Comparison of ENCODE assay signal across 20 cellular contexts in genomic region chr10:73898730-73899400, GRCh38. TPM values are rescaled to one million over a fixed set of nuclear protein-coding genes. Genes with fewer than 3 reads are reported as not detected.
DNase-seq lines count a peak whose midpoint lies in the region; ATAC-seq, FAIRE-seq and TF ChIP-seq lines count a peak whose summit lies in the region.
"Had no signal": no experiment of that assay in that cellular context is flagged by ENCODE, and none has a peak within 500 bp of the region (broad histone marks: within the 10 kb centered on the region; RNA-seq: fewer than 3 reads in every experiment).

No MANE protein-coding gene starts in this region.

- no peaks in the 10 kb centered on the region for H4K20me1 ChIP-seq in BLaER1 treated with 17β-estradiol and CSF1 and Interleukin-3, amounts not matched to agents 10 nM and 100 nM
- no peaks in the 10 kb centered on the region for H4K20me1 ChIP-seq in fibroblast of lung (ENCODE audit: control insufficient read depth, extremely low read depth, insufficient read depth, low read length)

- peak overlapping the region; percentile 40 to 73 (median 58) for H3K4me2 ChIP-seq in BLaER1 treated with 17β-estradiol and CSF1 and Interleukin-3, amounts not matched to agents 10 nM and 100 nM
- peak overlapping the region; percentile 21 for H3K4me2 ChIP-seq in fibroblast of lung (ENCODE audit: extremely low read depth, insufficient read depth, low read length)

- H3K27ac ChIP-seq in BLaER1 treated with 17β-estradiol and CSF1 and Interleukin-3, amounts not matched to agents 10 nM and 100 nM = peak overlapping the region in 2 of 11 experiments; percentile 5 to 46; a peak in 2 of 22 replicates
- peak overlapping the region; percentile 89 for H3K27ac ChIP-seq in fibroblast of lung (ENCODE audit: insufficient read depth, low read length)
- peak overlapping the region in 2 of 4 donors; percentile 24 to 25 for H3K27ac ChIP-seq in pancreas
- H3K27ac ChIP-seq: HL-60 had no signal

- FAIRE-seq in pancreas (lab: Jason Lieb, UNC) = no peak
- FAIRE-seq: endometrium had no signal

- 41 to 46% methylated on average over 2 of the region's 2 CpGs for WGBS in pancreas, 2 donors

- no peak overlapping the region for H3K9ac ChIP-seq in BLaER1 treated with 17β-estradiol and CSF1 and Interleukin-3, amounts not matched to agents 10 nM and 100 nM
- no peak overlapping the region for H3K9ac ChIP-seq in fibroblast of lung (ENCODE audit: insufficient read depth, low read length)

- H3K36me3 ChIP-seq in BLaER1 treated with 17β-estradiol and CSF1 and Interleukin-3, amounts not matched to agents 10 nM and 100 nM = no peaks in the 10 kb centered on the region
- H3K36me3 ChIP-seq in fibroblast of lung (ENCODE audit: control insufficient read depth, insufficient read depth, low read length) (no peaks in the 10 kb centered on the region), pancreas (no peaks in the 10 kb centered on the region)

- H3K27me3 ChIP-seq in BLaER1 treated with 17β-estradiol and CSF1 and Interleukin-3, amounts not matched to agents 10 nM and 100 nM = no peaks in the 10 kb centered on the region
- H3K27me3 ChIP-seq in fibroblast of lung (ENCODE audit: control insufficient read depth, insufficient read depth, low read length) = no peaks in the 10 kb centered on the region
- H3K27me3 ChIP-seq in pancreas = no peaks in the 10 kb centered on the region

- H3K27ac Mint-ChIP-seq in activated naive CD4-positive, alpha-beta T cell treated with anti-CD3 and anti-CD28 coated beads, Interleukin-2, amount 50 U/mL, for 72 hours = peak overlapping the region in 1 of 2 donors; percentile 15
- H3K27ac Mint-ChIP-seq: activated CD4-positive, alpha-beta T cell treated with anti-CD3 and anti-CD28 coated beads, Interleukin-2, amount 10 ng/mL, durations not matched to agents 24 days and 14 days; activated naive CD8-positive, alpha-beta T cell; B cell had no signal

- intact Hi-C loops in pancreas (cut with DNase I) = no loop called here

- DNase-seq in NCI-H226 (peak; percentile 41), fibroblast of lung (ENCODE audit: low read depth in 2 of 2) (peak; percentile 45 to 60), pancreas (no peak), 8988T (no peak), kidney glomerular epithelial cell (lab: John Stamatoyannopoulos, UW) (no peak)
- no peak for DNase-seq in activated naive CD4-positive, alpha-beta T cell treated with anti-CD3 and anti-CD28 coated beads, Interleukin-2, amount 50 U/mL, for 72 hours (ENCODE audit: low spot score in 2 of 2)
- no peak for DNase-seq in stimulated activated CD4-positive, alpha-beta T cell treated with anti-CD3 and anti-CD28 coated beads, Interleukin-2, amount 100 ng/mL, for 48 hours
- DNase-seq: activated CD4-positive, alpha-beta T cell treated with anti-CD3 and anti-CD28 coated beads, Interleukin-2, amount 10 ng/mL, durations not matched to agents 24 days and 14 days; activated T-cell treated with anti-CD3 and anti-CD28 coated beads, Interleukin-2, amount 50 U/mL, for 1 hour; DMS79; NCI-H2029 treated with DMSO at 0.1 percent for 48 hours; NCI-H69; T-helper 9 cell had no signal

- H3K36me3 Mint-ChIP-seq in activated naive CD4-positive, alpha-beta T cell treated with anti-CD3 and anti-CD28 coated beads, Interleukin-2, amount 50 U/mL, for 72 hours = no peaks in the 10 kb centered on the region

- no peak overlapping the region for H3K4me3 ChIP-seq in BLaER1 treated with 17β-estradiol and CSF1 and Interleukin-3, amounts not matched to agents 10 nM and 100 nM
- H3K4me3 ChIP-seq in fibroblast of lung (replicated peaks in 1 of 4; ENCODE audit: control extremely low read depth in 1 of 4, insufficient read depth in 1 of 4, low read depth in 3 of 4, low read length in 4 of 4) (no peak overlapping the region), pancreas (no peak overlapping the region)

- H2AFZ ChIP-seq in fibroblast of lung (ENCODE audit: low read length) = no peak overlapping the region

- H3K4me1 ChIP-seq in BLaER1 treated with 17β-estradiol and CSF1 and Interleukin-3, amounts not matched to agents 10 nM and 100 nM = peaks cover 20 to 78% (median 36%) of the 10 kb centered on the region in 10 experiments
- H3K4me1 ChIP-seq in fibroblast of lung (ENCODE audit: control insufficient read depth, extremely low read depth, insufficient read depth, low read length) = peaks cover 15% of the 10 kb centered on the region
- peaks cover 0 to 17% (median 4%) of the 10 kb centered on the region in 3 donors for H3K4me1 ChIP-seq in pancreas

- ATAC-seq in pancreas = peak in 3 of 4 donors; percentile 15 to 30 (median 18)
- no peak for ATAC-seq in activated naive CD4-positive, alpha-beta T cell treated with anti-CD3 and anti-CD28 coated beads, Interleukin-2, amount 50 U/mL, for 72 hours

- no peaks in the 10 kb centered on the region for H3K9me3 ChIP-seq in BLaER1 treated with 17β-estradiol and CSF1 and Interleukin-3, amounts not matched to agents 10 nM and 100 nM (replicated peaks in 1 of 11)
- H3K9me3 ChIP-seq in fibroblast of lung (ENCODE audit: control insufficient read depth, insufficient read depth, low read depth, low read length) = no peaks in the 10 kb centered on the region
- no peaks in the 10 kb centered on the region for H3K9me3 ChIP-seq in pancreas

- no peaks in the 10 kb centered on the region for H3K79me2 ChIP-seq in fibroblast of lung (ENCODE audit: control insufficient read depth, insufficient read depth, low read length)

- TF ChIP-seq CTCF in fibroblast of lung (conservative IDR thresholded peaks at IDR 0.05 in 1 of 2, IDR thresholded peaks at IDR 0.05 in 1 of 2; ENCODE audit: low read depth in 1 of 2, low read length in 2 of 2) (no peak), pancreas (IDR thresholded peaks at IDR 0.05) (no peak)

- no peaks in the 10 kb centered on the region for H3K9me3 Mint-ChIP-seq in activated naive CD4-positive, alpha-beta T cell treated with anti-CD3 and anti-CD28 coated beads, Interleukin-2, amount 50 U/mL, for 72 hours
- H3K9me3 Mint-ChIP-seq: activated CD4-positive, alpha-beta T cell treated with anti-CD3 and anti-CD28 coated beads, Interleukin-2, amount 10 ng/mL, durations not matched to agents 24 days and 14 days; central memory CD8-positive, alpha-beta T cell; nephron had no signal

RNA-seq across cellular contexts. Expression of gene PLAU, which starts 12.1 kb away (rescaled TPM):
- total RNA-seq in fibroblast of lung (60.1 and 93.6 TPM in 2 replicates), pancreas (10 to 100 TPM in 2 of 6 donors, 1 to 10 TPM in 4; 1.5 to 16.3 (median 3.6) TPM)
- polyA plus RNA-seq in fibroblast of lung (98.9 and 332 TPM in 2 replicates), pancreas (1 to 10 TPM; 3.0 to 6.4 TPM)
- 90.2 and 305 TPM in 2 replicates for polyA plus RNA-seq in fibroblast of lung (2012)
- 90.1 and 281 TPM in 2 replicates for polyA minus RNA-seq in fibroblast of lung (ENCODE audit: low replicate concordance)
- under 1 TPM; 0.14 to 0.39 TPM for total RNA-seq in activated naive CD4-positive, alpha-beta T cell treated with anti-CD3 and anti-CD28 coated beads, Interleukin-2, amount 50 U/mL, for 72 hours
- total RNA-seq: B cell had no signal

RNA-seq across cellular contexts. Expression of gene CAMK2G, which starts 24.5 kb away (rescaled TPM):
- 19.8 and 25.9 TPM in 2 replicates for total RNA-seq in fibroblast of lung
- polyA plus RNA-seq in fibroblast of lung = 26.6 and 32.2 TPM in 2 replicates
- polyA plus RNA-seq in fibroblast of lung (2012) = 18.0 and 23.2 TPM in 2 replicates
- 27.2 and 39.5 TPM in 2 replicates for polyA minus RNA-seq in fibroblast of lung (ENCODE audit: low replicate concordance)
- 10 to 100 TPM in 1 of 6 donors, 1 to 10 TPM in 5; 5.3 to 10.5 (median 7.6) TPM for total RNA-seq in pancreas
- 10 to 100 TPM in 1 of 2 donors, 1 to 10 TPM in 1; 9.0 to 18.4 TPM for polyA plus RNA-seq in pancreas
- total RNA-seq in activated naive CD4-positive, alpha-beta T cell treated with anti-CD3 and anti-CD28 coated beads, Interleukin-2, amount 50 U/mL, for 72 hours = 10 to 100 TPM; 26.2 to 39.7 TPM

Comparison
In these comparisons a context has a peak if more than half of its experiments do, and no peak if none do; other contexts are left out.
1. DNase-seq: peak in NCI-H226 (single experiment) and fibroblast of lung (2 of 2); none in pancreas (0 of 6), activated naive CD4-positive, alpha-beta T cell treated with anti-CD3 and anti-CD28 coated beads, Interleukin-2, amount 50 U/mL, for 72 hours (0 of 2), stimulated activated CD4-positive, alpha-beta T cell treated with anti-CD3 and anti-CD28 coated beads, Interleukin-2, amount 100 ng/mL, for 48 hours (0 of 2), 8988T (single experiment) and kidney glomerular epithelial cell (single experiment).
2. ATAC-seq: peak in pancreas (3 of 4); none in activated naive CD4-positive, alpha-beta T cell treated with anti-CD3 and anti-CD28 coated beads, Interleukin-2, amount 50 U/mL, for 72 hours (0 of 2).